Comparison of ENCODE assay signal across 20 cellular contexts in genomic region chr19:685457-685931, GRCh38. TPM values are rescaled to one million over a fixed set of nuclear protein-coding genes. Genes with fewer than 3 reads are reported as not detected.
DNase-seq lines count a peak whose midpoint lies in the region; ATAC-seq and TF ChIP-seq lines count a peak whose summit lies in the region.
"Had no signal": no experiment of that assay in that cellular context is flagged by ENCODE, and none has a peak within 500 bp of the region (broad histone marks: within the 10 kb centered on the region; RNA-seq: fewer than 3 reads in every experiment).

No MANE protein-coding gene starts in this region.

- H3K27ac ChIP-seq in heart right ventricle (no peak overlapping the region), endodermal cell (ENCODE audit: low read depth, low read length) (no peak overlapping the region), osteoblast (ENCODE audit: low read depth, low read length) (no peak overlapping the region), smooth muscle cell (ENCODE audit: low read depth) (no peak overlapping the region)
- H3K27ac ChIP-seq: GM23248 had no signal

- intact Hi-C loops in left cardiac atrium (cut with DNase I) (no loop called here), heart right ventricle (cut with DNase I) (no loop called here)

- H3K4me1 Mint-ChIP-seq in endodermal cell, result peaks cover 1% of the 10 kb centered on the region

- H2AFZ ChIP-seq in osteoblast (ENCODE audit: low read length) (no peak overlapping the region), smooth muscle cell (ENCODE audit: low read depth) (no peak overlapping the region)
- H2AFZ ChIP-seq: GM23248 had no signal

- H3K4me2 ChIP-seq in osteoblast (ENCODE audit: insufficient read depth, low read length) (no peak overlapping the region), smooth muscle cell (no peak overlapping the region)

- H3K4me3 ChIP-seq in heart right ventricle (no peak overlapping the region), endodermal cell (ENCODE audit: low read length) (no peak overlapping the region), osteoblast (ENCODE audit: insufficient read depth, low read length) (no peak overlapping the region), smooth muscle cell (no peak overlapping the region)
- H3K4me3 ChIP-seq: GM23248 had no signal

- no peak overlapping the region for H3K27ac Mint-ChIP-seq in endodermal cell
- H3K27ac Mint-ChIP-seq: CD4-positive, CD25-positive, alpha-beta regulatory T cell; CD8-positive, alpha-beta memory T cell; HFFc6 had no signal

- no peaks in the 10 kb centered on the region for H3K27me3 ChIP-seq in heart right ventricle
- H3K27me3 ChIP-seq in endodermal cell (ENCODE audit: control insufficient read depth, insufficient read depth, low read length, poor library complexity, severe bottlenecking), result no peaks in the 10 kb centered on the region
- no peaks in the 10 kb centered on the region for H3K27me3 ChIP-seq in osteoblast (ENCODE audit: insufficient read depth, low read length)
- H3K27me3 ChIP-seq in smooth muscle cell (ENCODE audit: low read depth), result no peaks in the 10 kb centered on the region

- H3K79me2 ChIP-seq in osteoblast (ENCODE audit: insufficient read depth, low read length) (no peaks in the 10 kb centered on the region), smooth muscle cell (ENCODE audit: low read depth) (no peaks in the 10 kb centered on the region)

- H4K20me1 ChIP-seq in osteoblast (ENCODE audit: insufficient read depth, low read length) (no peaks in the 10 kb centered on the region), smooth muscle cell (ENCODE audit: low read depth) (peaks cover 10% of the 10 kb centered on the region)

- peaks cover 0 to 7% (median 0%) of the 10 kb centered on the region in 9 donors for H3K36me3 ChIP-seq in heart right ventricle
- H3K36me3 ChIP-seq in endodermal cell (ENCODE audit: control insufficient read depth, insufficient read depth, low read length), result no peaks in the 10 kb centered on the region
- H3K36me3 ChIP-seq in osteoblast (ENCODE audit: insufficient read depth, low read length), result no peaks in the 10 kb centered on the region
- no peaks in the 10 kb centered on the region for H3K36me3 ChIP-seq in smooth muscle cell (ENCODE audit: low read depth)

- no peaks in the 10 kb centered on the region for H3K36me3 Mint-ChIP-seq in endodermal cell (ENCODE audit: low read depth)
- H3K36me3 Mint-ChIP-seq: CD4-positive, CD25-positive, alpha-beta regulatory T cell; CD8-positive, alpha-beta memory T cell had no signal

- H3K9me3 ChIP-seq in heart right ventricle, result no peaks in the 10 kb centered on the region
- no peaks in the 10 kb centered on the region for H3K9me3 ChIP-seq in endodermal cell (ENCODE audit: control insufficient read depth, low read length)
- no peaks in the 10 kb centered on the region for H3K9me3 ChIP-seq in osteoblast (ENCODE audit: low read depth, low read length)
- no peaks in the 10 kb centered on the region for H3K9me3 ChIP-seq in smooth muscle cell (replicated peaks; ENCODE audit: low read depth)

- no peak overlapping the region for H3K9ac ChIP-seq in endodermal cell (ENCODE audit: extremely low read depth, low read length, poor library complexity, severe bottlenecking)
- no peak overlapping the region for H3K9ac ChIP-seq in smooth muscle cell (ENCODE audit: low read depth)
- H3K9ac ChIP-seq: GM23248 had no signal

- peaks cover 0 to 6% (median 0%) of the 10 kb centered on the region in 9 donors for H3K4me1 ChIP-seq in heart right ventricle
- no peaks in the 10 kb centered on the region for H3K4me1 ChIP-seq in endodermal cell (ENCODE audit: control insufficient read depth, insufficient read depth, low read length)
- no peaks in the 10 kb centered on the region for H3K4me1 ChIP-seq in osteoblast (ENCODE audit: insufficient read depth, low read length)
- no peaks in the 10 kb centered on the region for H3K4me1 ChIP-seq in smooth muscle cell (ENCODE audit: low read depth)

- peak; percentile 33 for DNase-seq in left cardiac atrium
- no peak for DNase-seq in heart right ventricle
- peak; percentile 11 for DNase-seq in HuH-7.5 (ENCODE audit: low spot score)
- DNase-seq in endodermal cell, result peak; percentile 45
- peak; percentile 59 for DNase-seq in osteoblast (ENCODE audit: insufficient read length, low spot score, missing footprints)
- no peak for DNase-seq in epidermal melanocyte (ENCODE audit: insufficient read length, low spot score)
- DNase-seq in smooth muscle cell (lab: John Stamatoyannopoulos, UW; ENCODE audit: unreplicated experiment), result no peak
- DNase-seq: 8988T; C1 segment of cervical spinal cord; CD4-positive, CD25-positive, alpha-beta regulatory T cell; CD8-positive, alpha-beta memory T cell; COR-L47; DMS 273 treated with DMSO at 0.1 percent for 48 hours; GM23248; HFFc6 had no signal

- H3K4me3 Mint-ChIP-seq in endodermal cell, result no peak overlapping the region
- H3K4me3 Mint-ChIP-seq: CD4-positive, CD25-positive, alpha-beta regulatory T cell; CD8-positive, alpha-beta memory T cell; HFFc6 had no signal

- no peaks in the 10 kb centered on the region for H3K9me3 Mint-ChIP-seq in endodermal cell
- H3K9me3 Mint-ChIP-seq: CD8-positive, alpha-beta memory T cell; HFFc6 had no signal

- no peak for TF ChIP-seq CTCF in heart right ventricle (IDR thresholded peaks at IDR 0.05)
- TF ChIP-seq CTCF in endodermal cell (conservative IDR thresholded peaks at IDR 0.05), result no peak
- TF ChIP-seq CTCF in osteoblast (IDR thresholded peaks at IDR 0.05; ENCODE audit: extremely low read depth, low read depth, low read length), result no peak
- TF ChIP-seq CTCF in smooth muscle cell (IDR thresholded peaks at IDR 0.05; ENCODE audit: borderline replicate concordance, insufficient read depth, poor library complexity, severe bottlenecking), result no peak

- peaks cover 9% of the 10 kb centered on the region for H3F3A ChIP-seq in smooth muscle cell (ENCODE audit: low read depth)

- 82 to 86% methylated on average over 31 of the region's 31 CpGs for WGBS in heart right ventricle, 2 donors
- 90 to 93% methylated on average over 16 to 31 of the region's 31 CpGs for WGBS in endodermal cell (ENCODE audit: insufficient coverage in 1 of 2, insufficient read length in 1 of 2), 2 experiments
- WGBS in smooth muscle cell (ENCODE audit: low lambda C conversion rate), result 91% methylated on average over 17 of the region's 31 CpGs

- no peak for ATAC-seq in left cardiac atrium
- ATAC-seq in heart right ventricle, result no peak
- ATAC-seq in HG03457 (IDR thresholded peaks at IDR 0.05; ENCODE audit: unreplicated experiment), result no peak
- ATAC-seq: HCT116, HepG2 had no signal

- peaks cover 4% of the 10 kb centered on the region for H3K27me3 Mint-ChIP-seq in endodermal cell (ENCODE audit: insufficient read depth)
- H3K27me3 Mint-ChIP-seq: CD4-positive, CD25-positive, alpha-beta regulatory T cell had no signal

RNA-seq across cellular contexts. Expression of gene FSTL3, which starts 9.3 kb away (rescaled TPM):
- total RNA-seq in left cardiac atrium (100 to 1,000 TPM in 1 of 2 donors, 10 to 100 TPM in 1; 33.5 to 118 TPM), heart right ventricle (100 to 1,000 TPM in 3 of 10 donors, 10 to 100 TPM in 7; 33.4 to 153 (median 77.3) TPM), endodermal cell (10 to 100 TPM in 1 of 2 donors, 1 to 10 TPM in 1; 9.8 to 14.1 TPM), osteoblast (32.7 and 52.1 TPM in 2 replicates), smooth muscle cell (117 and 132 TPM in 2 replicates)
- polyA plus RNA-seq in heart right ventricle (100 to 1,000 TPM; 118 to 279 TPM), smooth muscle cell (153 and 172 TPM in 2 replicates)
- polyA plus RNA-seq in endodermal cell (2013, experiment 1 of 2), result 8.7 TPM
- polyA plus RNA-seq in endodermal cell (2013, experiment 2 of 2), result 9.6 TPM

RNA-seq across cellular contexts. Expression of gene PRSS57, which starts 9.8 kb away (rescaled TPM):
- total RNA-seq in left cardiac atrium, result not detected
- total RNA-seq in heart right ventricle, result not detected
- polyA plus RNA-seq in heart right ventricle, result under 1 TPM in 1 of 2 donors, not detected in 1; 0.06 TPM
- not detected for total RNA-seq in endodermal cell
- not detected for polyA plus RNA-seq in endodermal cell (2013, experiment 1 of 2)
- not detected for polyA plus RNA-seq in endodermal cell (2013, experiment 2 of 2)
- total RNA-seq in osteoblast, result not detected in 2 replicates
- not detected in 2 replicates for total RNA-seq in smooth muscle cell
- not detected in 2 replicates for polyA plus RNA-seq in smooth muscle cell
- total RNA-seq: A673; CD8-positive, alpha-beta memory T cell; GM23248; HepG2; HFFc6 had no signal
- polyA plus RNA-seq: AG04450; CD4-positive, CD25-positive, alpha-beta regulatory T cell; CD8-positive, alpha-beta memory T cell; GM23248 had no signal

RNA-seq across cellular contexts. Expression of gene RNF126, which starts 22.5 kb away (rescaled TPM):
- total RNA-seq in left cardiac atrium, result 10 to 100 TPM; 19.2 to 35.9 TPM
- 10 to 100 TPM; 20.3 to 43.6 (median 22.5) TPM for total RNA-seq in heart right ventricle
- polyA plus RNA-seq in heart right ventricle, result 10 to 100 TPM; 27.1 to 46.1 TPM
- 10 to 100 TPM; 49.1 to 66.4 TPM for total RNA-seq in endodermal cell
- 59.6 TPM for polyA plus RNA-seq in endodermal cell (2013, experiment 1 of 2)
- polyA plus RNA-seq in endodermal cell (2013, experiment 2 of 2), result 56.3 TPM
- total RNA-seq in osteoblast, result 29.8 and 38.7 TPM in 2 replicates
- total RNA-seq in smooth muscle cell, result 19.8 and 24.6 TPM in 2 replicates
- polyA plus RNA-seq in smooth muscle cell, result 55.7 and 60.4 TPM in 2 replicates

RNA-seq across cellular contexts. Expression of gene PALM, which starts 23.2 kb away (rescaled TPM):
- total RNA-seq in left cardiac atrium, result 10 to 100 TPM; 48.9 to 49.7 TPM
- 10 to 100 TPM; 12.5 to 33.0 (median 17.7) TPM for total RNA-seq in heart right ventricle
- 10 to 100 TPM; 18.9 to 36.7 TPM for polyA plus RNA-seq in heart right ventricle
- 10 to 100 TPM; 32.9 to 40.8 TPM for total RNA-seq in endodermal cell
- polyA plus RNA-seq in endodermal cell (2013, experiment 1 of 2), result 101 TPM
- polyA plus RNA-seq in endodermal cell (2013, experiment 2 of 2), result 88.7 TPM
- total RNA-seq in osteoblast, result 9.7 and 10.5 TPM in 2 replicates
- 11.1 and 17.1 TPM in 2 replicates for total RNA-seq in smooth muscle cell
- polyA plus RNA-seq in smooth muscle cell, result 16.6 and 21.3 TPM in 2 replicates
- total RNA-seq: CD4-positive, CD25-positive, alpha-beta regulatory T cell; CD8-positive, alpha-beta memory T cell had no signal
- polyA plus RNA-seq: CD4-positive, CD25-positive, alpha-beta regulatory T cell; CD8-positive, alpha-beta memory T cell had no signal

RNA-seq across cellular contexts. Expression of gene FGF22, which starts 45.8 kb away (rescaled TPM):
- total RNA-seq in left cardiac atrium (under 1 TPM in 1 of 2 donors, not detected in 1; 0.44 TPM), heart right ventricle (under 1 TPM in 5 of 10 donors, not detected in 5; 0.20 to 0.36 (median 0.30) TPM), endodermal cell (under 1 TPM; 0.81 to 0.82 TPM), osteoblast (not detected in 2 replicates), smooth muscle cell (not detected in 2 replicates)
- polyA plus RNA-seq in heart right ventricle (under 1 TPM; 0.16 to 0.44 TPM), smooth muscle cell (0.18 TPM in 2 replicates)
- polyA plus RNA-seq in endodermal cell (2013, experiment 1 of 2), result 0.21 TPM
- polyA plus RNA-seq in endodermal cell (2013, experiment 2 of 2), result not detected
- polyA plus RNA-seq: AG04450; CD8-positive, alpha-beta memory T cell; GM23248; HepG2 had no signal

Comparison
In these comparisons a context has a peak if more than half of its experiments do, and no peak if none do; other contexts are left out.
1. DNase-seq: peak in left cardiac atrium (single experiment), HuH-7.5 (single experiment), endodermal cell (single experiment) and osteoblast (single experiment); none in heart right ventricle (0 of 2), epidermal melanocyte (single experiment) and smooth muscle cell (single experiment).